In the genomic region with DNA sequence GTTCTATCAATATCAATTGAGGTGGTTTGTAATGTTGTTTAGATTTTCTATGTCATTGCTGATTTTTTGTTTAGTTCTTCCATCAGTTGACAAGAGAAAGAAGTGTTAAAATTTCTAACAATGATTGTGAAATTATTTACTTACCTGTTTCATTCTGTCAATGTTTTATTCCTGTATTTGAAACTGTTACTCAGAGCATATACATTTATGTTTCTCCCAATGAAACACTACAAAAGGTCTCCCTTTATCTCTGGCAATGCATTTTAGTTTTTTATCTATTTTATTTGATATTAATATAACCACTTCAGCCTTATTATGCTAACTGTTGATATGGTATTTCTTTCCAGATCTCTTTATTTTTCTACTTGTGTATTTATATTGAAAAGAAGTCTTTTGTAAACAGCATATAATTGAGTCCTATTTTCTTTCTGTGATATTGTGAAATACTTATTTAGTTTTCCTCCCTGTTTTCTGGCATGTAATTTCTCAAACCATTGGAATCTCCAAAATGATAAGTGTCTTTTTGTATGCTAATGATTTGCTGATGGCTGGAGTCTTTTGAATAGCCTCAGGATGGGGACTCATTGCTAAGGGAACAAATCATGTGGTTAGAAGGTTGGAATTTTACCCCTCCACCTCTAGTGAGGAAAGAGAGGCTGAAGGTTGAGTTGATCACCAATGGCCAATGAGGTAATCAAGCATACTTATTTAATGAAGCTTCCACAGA, we compare ENCODE assay signal across 2 cellular contexts.
TF ChIP-seq lines count a peak whose summit lies in the region.

No MANE protein-coding gene starts in this region.

TF ChIP-seq in HCT116, 20 proteins besides CTCF, POLR2A, EP300 and RAD21 (continued from another document):
- TF ChIP-seq, protein P1, sequence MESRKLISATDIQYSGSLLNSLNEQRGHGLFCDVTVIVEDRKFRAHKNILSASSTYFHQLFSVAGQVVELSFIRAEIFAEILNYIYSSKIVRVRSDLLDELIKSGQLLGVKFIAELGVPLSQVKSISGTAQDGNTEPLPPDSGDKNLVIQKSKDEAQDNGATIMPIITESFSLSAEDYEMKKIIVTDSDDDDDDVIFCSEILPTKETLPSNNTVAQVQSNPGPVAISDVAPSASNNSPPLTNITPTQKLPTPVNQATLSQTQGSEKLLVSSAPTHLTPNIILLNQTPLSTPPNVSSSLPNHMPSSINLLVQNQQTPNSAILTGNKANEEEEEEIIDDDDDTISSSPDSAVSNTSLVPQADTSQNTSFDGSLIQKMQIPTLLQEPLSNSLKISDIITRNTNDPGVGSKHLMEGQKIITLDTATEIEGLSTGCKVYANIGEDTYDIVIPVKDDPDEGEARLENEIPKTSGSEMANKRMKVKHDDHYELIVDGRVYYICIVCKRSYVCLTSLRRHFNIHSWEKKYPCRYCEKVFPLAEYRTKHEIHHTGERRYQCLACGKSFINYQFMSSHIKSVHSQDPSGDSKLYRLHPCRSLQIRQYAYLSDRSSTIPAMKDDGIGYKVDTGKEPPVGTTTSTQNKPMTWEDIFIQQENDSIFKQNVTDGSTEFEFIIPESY (IDR thresholded peaks at IDR 0.05; ENCODE audit: extremely low read depth, insufficient replicate concordance, low read length), result no peak
- TF ChIP-seq CBX3 (IDR thresholded peaks at IDR 0.05; ENCODE audit: low read depth) (no peak), ZFX (IDR thresholded peaks at IDR 0.05) (no peak), ELF1 (IDR thresholded peaks at IDR 0.05; ENCODE audit: borderline replicate concordance, low read depth) (no peak), FOSL1 (IDR thresholded peaks at IDR 0.05; ENCODE audit: low read depth) (no peak)

TF ChIP-seq in WTC11, 78 proteins besides CTCF, POLR2A, EP300 and RAD21:
- no peak for TF ChIP-seq AFF4 (CRISPR knock-in tag; IDR thresholded peaks at IDR 0.05; ENCODE audit: borderline replicate concordance)
TF ChIP-seq in WTC11: peak in this region for 0.
